Comparison of ENCODE assay signal across 8 cellular contexts in genomic region chr15:32615051-32615870, GRCh38. TPM values are rescaled to one million over a fixed set of nuclear protein-coding genes. Genes with fewer than 3 reads are reported as not detected.
DNase-seq lines count a peak whose midpoint lies in the region; ATAC-seq, FAIRE-seq and TF ChIP-seq lines count a peak whose summit lies in the region.
"Not testable (repeated sequence)": the region's sequence is repeated elsewhere in the genome, so short reads cannot be mapped to it uniquely, and the experiment has no call there.

Gene ARHGAP11A, plus strand, starts transcription at chr15:32615504. Its CDS starts 708 bp downstream, at chr15:32616212.

- not testable (repeated sequence) for BruUV-seq in MCF 10A (replicated peaks; lab: Mats Ljungman, UMichigan)

- not testable (repeated sequence) for H3K36me3 ChIP-seq in pancreas

- peak within 1 kb of the TSS; percentile 97 for H3K27ac ChIP-seq in right cardiac atrium (ENCODE audit: low read length)
- peak within 1 kb of the TSS in 3 of 4 donors; percentile 39 to 83 (median 81) for H3K27ac ChIP-seq in pancreas

- H3K9me3 Mint-ChIP-seq in MCF 10A (ENCODE audit: unreplicated experiment); stimulated activated naive CD8-positive, alpha-beta T cell treated with anti-CD3 and anti-CD28 coated beads, Interleukin-15, amount 100 ng/mL, for 72 hours: not testable (repeated sequence)

- DNase-seq in ELF-1 (ENCODE audit: low read depth, low spot score): peak; percentile 91
- DNase-seq in HS-5 (ENCODE audit: low read depth): peak; percentile 88
- DNase-seq in activated CD4-positive, CD25-positive, alpha-beta regulatory T cell treated with anti-CD3 and anti-CD28 coated beads, Interleukin-2, amount 50 U/mL, for 72 hours: peak; percentile 78
- peak; percentile 92 for DNase-seq in MCF 10A (ENCODE audit: unreplicated experiment)
- DNase-seq in right cardiac atrium: peak; percentile 75 to 92 (median 91)
- DNase-seq in pancreas: peak; percentile 66 to 85 (median 71)
- DNase-seq in stimulated activated naive CD8-positive, alpha-beta T cell treated with anti-CD3 and anti-CD28 coated beads, Interleukin-15, amount 100 ng/mL, for 72 hours: peak; percentile 82 to 92

- peak within 1 kb of the TSS; percentile 87 for H3K27ac Mint-ChIP-seq in MCF 10A (ENCODE audit: low read depth, unreplicated experiment)
- peak within 1 kb of the TSS; percentile 98 for H3K27ac Mint-ChIP-seq in stimulated activated naive CD8-positive, alpha-beta T cell treated with anti-CD3 and anti-CD28 coated beads, Interleukin-15, amount 100 ng/mL, for 72 hours

- FAIRE-seq in pancreas (lab: Jason Lieb, UNC): not testable (repeated sequence)

- H3K36me3 Mint-ChIP-seq in MCF 10A (ENCODE audit: insufficient read depth, unreplicated experiment): peaks cover 14% of the 10 kb centered on the region

- not testable (repeated sequence) for H3K9me3 ChIP-seq in right cardiac atrium (ENCODE audit: control insufficient read depth, low read length); pancreas

- H3K27me3 Mint-ChIP-seq in MCF 10A (ENCODE audit: insufficient read depth, unreplicated experiment); stimulated activated naive CD8-positive, alpha-beta T cell treated with anti-CD3 and anti-CD28 coated beads, Interleukin-15, amount 100 ng/mL, for 72 hours: not testable (repeated sequence)

- under 1% methylated on average over 33 of the region's 43 CpGs for WGBS in right cardiac atrium
- WGBS in pancreas, 2 donors: 0% methylated on average over 22 to 32 of the region's 43 CpGs

- intact Hi-C loops in MCF 10A (cut with micrococcal nuclease); right cardiac atrium (cut with DNase I); pancreas (cut with DNase I): not testable (repeated sequence)

- CTCF ChIA-PET in MCF 10A (lab: Yijun Ruan, JAX): not testable (repeated sequence)

- H3K4me3 Mint-ChIP-seq in MCF 10A (ENCODE audit: unreplicated experiment): peak within 1 kb of the TSS; percentile 90
- peak within 1 kb of the TSS; percentile 92 to 93 for H3K4me3 Mint-ChIP-seq in stimulated activated naive CD8-positive, alpha-beta T cell treated with anti-CD3 and anti-CD28 coated beads, Interleukin-15, amount 100 ng/mL, for 72 hours

- TF ChIP-seq CTCF in MCF 10A (IDR thresholded peaks at IDR 0.05; ENCODE audit: unreplicated experiment); pancreas (IDR thresholded peaks at IDR 0.05): not testable (repeated sequence)

- not testable (repeated sequence) for H3K4me1 Mint-ChIP-seq in MCF 10A (ENCODE audit: insufficient read depth, unreplicated experiment)
- H3K4me1 Mint-ChIP-seq in stimulated activated naive CD8-positive, alpha-beta T cell treated with anti-CD3 and anti-CD28 coated beads, Interleukin-15, amount 100 ng/mL, for 72 hours: peaks cover 16% of the 10 kb centered on the region

- peak within 1 kb of the TSS; percentile 82 for H3K4me3 ChIP-seq in right cardiac atrium (ENCODE audit: low read length)
- peak within 1 kb of the TSS; percentile 8 to 55 (median 26) for H3K4me3 ChIP-seq in pancreas

- H3K27me3 ChIP-seq in right cardiac atrium (ENCODE audit: control insufficient read depth, insufficient read depth); pancreas: not testable (repeated sequence)

- ATAC-seq in GM21717 (IDR thresholded peaks at IDR 0.05; ENCODE audit: unreplicated experiment) (peak; percentile 79), right cardiac atrium (peak; percentile 94 to 96), pancreas (peak; percentile 87 to 93 (median 89))
- ATAC-seq in stimulated activated naive CD8-positive, alpha-beta T cell treated with anti-CD3 and anti-CD28 coated beads, Interleukin-15, amount 100 ng/mL, for 72 hours: peak; percentile 95

- POLR2A ChIA-PET in MCF 10A (lab: Yijun Ruan, JAX): interaction anchor here (0.5 to 1.0 kb wide), 3 partner anchors 29 to 1988 kb away, joined by 3 to 4 read pairs (median 3); no protein-coding TSS in a partner anchor

- H3K4me1 ChIP-seq in right cardiac atrium (ENCODE audit: control insufficient read depth, insufficient read depth, low read length); pancreas: not testable (repeated sequence)

RNA-seq across cellular contexts. Expression of gene ARHGAP11A, which starts in this region (rescaled TPM):
- total RNA-seq in MCF 10A (2022): 38.6 and 71.8 TPM in 2 replicates
- 1 to 10 TPM; 1.4 to 3.3 (median 2.6) TPM for total RNA-seq in right cardiac atrium
- polyA plus RNA-seq in right cardiac atrium: 0.54 TPM
- 1 to 10 TPM; 1.0 to 3.2 (median 3.1) TPM for total RNA-seq in pancreas
- polyA plus RNA-seq in pancreas: 1 to 10 TPM in 1 of 2 donors, under 1 TPM in 1; 0.80 to 3.4 TPM

Comparison
In these comparisons a context has a peak if more than half of its experiments do, and no peak if none do; other contexts are left out.
1. Peak in every context shown above with its lines: DNase-seq, ATAC-seq, H3K4me3 ChIP-seq and H3K27ac ChIP-seq.